ENCODE assay signal across 1 cellular context in genomic region chr15:67049351-67050044, GRCh38.
A peak's percentile ranks its signal among the peaks of the same experiment; 100 is the strongest.
TF ChIP-seq lines count a peak whose summit lies in the region.

No MANE protein-coding gene starts in this region.

TF ChIP-seq in A549, 52 proteins besides CTCF, POLR2A, EP300 and RAD21 (continued from another document):
- TF ChIP-seq E2F6 (IDR thresholded peaks at IDR 0.05; ENCODE audit: borderline replicate concordance, low read depth) (0 out of 2 replicates have a peak, but pooled peaks have one; percentile 37), MAX (IDR thresholded peaks at IDR 0.05) (peak; percentile 95), MAZ (IDR thresholded peaks at IDR 0.05; ENCODE audit: borderline replicate concordance, low read depth, low read length) (no peak; the same call in 1 of the 2 replicates), KDM1A (IDR thresholded peaks at IDR 0.05; ENCODE audit: low read depth) (no peak), ZSCAN20 (CRISPR knock-in tag; IDR thresholded peaks at IDR 0.05) (no peak), TFCP2L1 (CRISPR knock-in tag; IDR thresholded peaks at IDR 0.05) (no peak), CHD2 (IDR thresholded peaks at IDR 0.05; ENCODE audit: low read length, partially characterized antibody) (no peak), PBX3 (IDR thresholded peaks at IDR 0.05) (peak; percentile 71), ATOH8 (CRISPR knock-in tag; IDR thresholded peaks at IDR 0.05; ENCODE audit: low read depth) (no peak), CHD4 (IDR thresholded peaks at IDR 0.05; ENCODE audit: borderline replicate concordance) (no peak), CEBPB (IDR thresholded peaks at IDR 0.05) (peak in 1 of 2 experiments; percentile 82; a peak in 3 of 4 replicates), ZC3H11A (IDR thresholded peaks at IDR 0.05) (no peak), TP53 (CRISPR knock-in tag; IDR thresholded peaks at IDR 0.05) (no peak), MYC (IDR thresholded peaks at IDR 0.05; ENCODE audit: borderline replicate concordance, low read length) (peak; percentile 70; the same call in 1 of the 2 replicates), NR3C1 (IDR thresholded peaks at IDR 0.05) (no peak), RFX5 (IDR thresholded peaks at IDR 0.05) (no peak), REST (IDR thresholded peaks at IDR 0.05) (no peak), FOXS1 (CRISPR knock-in tag; IDR thresholded peaks at IDR 0.05) (peak; percentile 99), HOXB5 (CRISPR knock-in tag; IDR thresholded peaks at IDR 0.05) (no peak; the same call in none of the 2 replicates), HMGXB4 (CRISPR knock-in tag; IDR thresholded peaks at IDR 0.05; ENCODE audit: borderline replicate concordance) (no peak), HOXB13 (CRISPR knock-in tag; IDR thresholded peaks at IDR 0.05; ENCODE audit: low read depth) (no peak), HES2 (IDR thresholded peaks at IDR 0.05) (no peak), NFE2L2 (conservative IDR thresholded peaks at IDR 0.05; ENCODE audit: low read length) (no peak), RNF2 (IDR thresholded peaks at IDR 0.05; ENCODE audit: borderline replicate concordance, low read depth) (no peak), ZFP36 (IDR thresholded peaks at IDR 0.05; ENCODE audit: borderline replicate concordance, partially characterized antibody) (no peak)
